Comparison of ENCODE assay signal across 1 cellular context in genomic region chr2:62404948-62405347, GRCh38.
TF ChIP-seq lines count a peak whose summit lies in the region.

No MANE protein-coding gene starts in this region.

TF ChIP-seq in H1, 55 proteins besides CTCF, POLR2A, EP300 and RAD21 (continued from another document):
- no peak for TF ChIP-seq CHD7 (IDR thresholded peaks at IDR 0.05; ENCODE audit: insufficient replicate concordance, low read length)
- no peak for TF ChIP-seq RFX5 (IDR thresholded peaks at IDR 0.05; ENCODE audit: borderline replicate concordance, low read depth, low read length)
- no peak for TF ChIP-seq E2F6 (IDR thresholded peaks at IDR 0.05)
- no peak for TF ChIP-seq ASH2L (IDR thresholded peaks at IDR 0.05; ENCODE audit: low read length)
- TF ChIP-seq TEAD4 (IDR thresholded peaks at IDR 0.05; ENCODE audit: low read depth, low read length): no peak
- no peak for TF ChIP-seq RXRA (IDR thresholded peaks at IDR 0.05; ENCODE audit: insufficient read depth, low read depth, low read length)
- no peak for TF ChIP-seq GTF2F1 (IDR thresholded peaks at IDR 0.05; ENCODE audit: borderline replicate concordance, low read depth, low read length)
- TF ChIP-seq BACH1 (IDR thresholded peaks at IDR 0.05; ENCODE audit: low read length): no peak
- TF ChIP-seq TAF7 (optimal IDR thresholded peaks at IDR 0.05; ENCODE audit: borderline replicate concordance, low read depth, low read length): no peak
- no peak for TF ChIP-seq YY1 (IDR thresholded peaks at IDR 0.05; ENCODE audit: low read depth, low read length)
- no peak for TF ChIP-seq CHD2 (IDR thresholded peaks at IDR 0.05; ENCODE audit: low read length)
- TF ChIP-seq KDM1A (IDR thresholded peaks at IDR 0.05; ENCODE audit: borderline replicate concordance, low read length): no peak
- no peak for TF ChIP-seq EGR1 (IDR thresholded peaks at IDR 0.05; ENCODE audit: borderline replicate concordance, low read depth, low read length)
- no peak for TF ChIP-seq SRF (IDR thresholded peaks at IDR 0.05; ENCODE audit: low read depth, low read length)
- TF ChIP-seq BRCA1 (IDR thresholded peaks at IDR 0.05; ENCODE audit: low read depth, low read length): no peak
- TF ChIP-seq KDM4A (IDR thresholded peaks at IDR 0.05; ENCODE audit: low read depth, low read length, severe bottlenecking): no peak
- no peak for TF ChIP-seq PHF8 (conservative IDR thresholded peaks at IDR 0.05; ENCODE audit: low read depth, low read length)
- TF ChIP-seq EZH2 (IDR thresholded peaks at IDR 0.05; ENCODE audit: low read depth, low read length, severe bottlenecking): no peak
TF ChIP-seq in H1: peak in this region for 0.
